8 cellular contexts compared by ENCODE assay signal in the genomic region with DNA sequence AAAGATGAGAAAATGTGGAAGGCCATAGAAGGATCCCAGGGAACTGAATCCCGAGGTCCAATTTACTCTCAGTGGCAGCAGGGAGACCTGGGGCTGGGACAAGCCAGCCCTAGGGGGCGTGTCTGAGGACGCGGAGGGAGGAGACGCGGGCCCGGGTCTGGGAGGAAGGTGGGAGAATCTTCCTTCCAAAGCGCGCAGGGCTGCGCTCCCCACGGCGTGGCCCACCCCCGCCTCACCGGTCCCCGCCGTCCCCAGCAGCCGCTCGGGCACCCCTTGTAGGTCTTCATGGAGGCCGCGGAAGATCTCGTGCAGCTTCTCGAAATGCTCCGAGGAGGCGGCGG. TPM values are rescaled to one million over a fixed set of nuclear protein-coding genes. Genes with fewer than 3 reads are reported as not detected.
A peak's percentile ranks its signal among the peaks of the same experiment; 100 is the strongest.
DNase-seq lines count a peak whose midpoint lies in the region; ATAC-seq and TF ChIP-seq lines count a peak whose summit lies in the region.

No MANE protein-coding gene starts in this region.

- TF ChIP-seq CTCF in brain (conservative IDR thresholded peaks at IDR 0.05) (peak; percentile 25 to 42), sigmoid colon (IDR thresholded peaks at IDR 0.05) (peak in 2 of 4 experiments; percentile 19 to 23)

- H3K36me3 ChIP-seq in iPS-15b (ENCODE audit: control insufficient read depth, insufficient read depth, low read length): peaks cover 8% of the 10 kb centered on the region
- peaks cover 0 to 15% (median 7%) of the 10 kb centered on the region in 4 donors for H3K36me3 ChIP-seq in sigmoid colon

- peaks cover 58% of the 10 kb centered on the region for H3K4me1 Mint-ChIP-seq in brain

- DNase-seq in NCI-H1436 (lab: John Stamatoyannopoulos, UW): peak; percentile 31
- DNase-seq in NCI-H1436 treated with DMSO at 0.1 percent for 48 hours (lab: John Stamatoyannopoulos, UW): no peak
- peak; percentile 18 for DNase-seq in NCI-H1417 treated with DMSO at 0.1 percent for 48 hours (lab: John Stamatoyannopoulos, UW)
- peak; percentile 33 for DNase-seq in T1000 (lab: John Stamatoyannopoulos, UW)
- DNase-seq in sigmoid colon: peak; percentile 83

- peaks cover 4% of the 10 kb centered on the region for H3K27me3 Mint-ChIP-seq in brain

- H3K4me3 ChIP-seq in iPS-15b (ENCODE audit: low read depth, low read length) (peak overlapping the region; percentile 63), sigmoid colon (peak overlapping the region; percentile 90 to 99 (median 96))

- H3K27ac ChIP-seq in sigmoid colon: peak overlapping the region; percentile 94 to 99 (median 96)

- peak overlapping the region; percentile 94 for H3K9ac ChIP-seq in iPS-15b (ENCODE audit: low read depth, low read length)

- TF ChIP-seq POLR2A in sigmoid colon (IDR thresholded peaks at IDR 0.05): no peak

- H3K27me3 ChIP-seq in iPS-15b (ENCODE audit: control insufficient read depth, insufficient read depth, low read length): no peaks in the 10 kb centered on the region
- no peaks in the 10 kb centered on the region for H3K27me3 ChIP-seq in sigmoid colon

- WGBS in sigmoid colon, 2 donors: 0 to 1% methylated on average over 25 of the region's 25 CpGs

- no peaks in the 10 kb centered on the region for H3K9me3 Mint-ChIP-seq in brain

- ATAC-seq in HG02870 (IDR thresholded peaks at IDR 0.05; ENCODE audit: unreplicated experiment): peak; percentile 61

- peak overlapping the region; percentile 92 to 97 (median 95) for H3K4me3 Mint-ChIP-seq in brain

- H3K36me3 Mint-ChIP-seq in brain: peaks cover 17% of the 10 kb centered on the region

- TF ChIP-seq EP300 in sigmoid colon (IDR thresholded peaks at IDR 0.05): no peak

- intact Hi-C loops in sigmoid colon (cut with DNase I): loop anchor here (2.0 to 5.0 kb wide), 2 partner anchors 55 to 72 kb away; partner anchors contain the start of genes ARG2 and PIGH

- no peaks in the 10 kb centered on the region for H3K9me3 ChIP-seq in iPS-15b (ENCODE audit: control insufficient read depth, insufficient read depth, low read length)
- no peaks in the 10 kb centered on the region for H3K9me3 ChIP-seq in sigmoid colon

- H3K4me1 ChIP-seq in iPS-15b (ENCODE audit: control insufficient read depth, insufficient read depth, low read length) (no peaks in the 10 kb centered on the region), sigmoid colon (peaks cover 0 to 42% (median 31%) of the 10 kb centered on the region in 4 donors)

- peak overlapping the region; percentile 90 to 99 (median 95) for H3K27ac Mint-ChIP-seq in brain

RNA-seq across cellular contexts. Expression of gene VTI1B, which starts 0.3 kb away (rescaled TPM):
- polyA plus RNA-seq in brain (ENCODE audit: insufficient read depth, low read depth, low replicate concordance) (102 TPM), sigmoid colon (100 to 1,000 TPM in 2 of 3 donors, 10 to 100 TPM in 1; 68.5 to 148 (median 138) TPM)
- total RNA-seq in sigmoid colon: 100 to 1,000 TPM in 2 of 4 donors, 10 to 100 TPM in 2; 58.6 to 114 (median 97.7) TPM

RNA-seq across cellular contexts. Expression of gene RDH11, which starts 21.5 kb away (rescaled TPM):
- polyA plus RNA-seq in brain (ENCODE audit: insufficient read depth, low read depth, low replicate concordance) (67.7 TPM), sigmoid colon (10 to 100 TPM in 2 of 3 donors, 1 to 10 TPM in 1; 4.2 to 58.5 (median 14.6) TPM)
- total RNA-seq in sigmoid colon: 10 to 100 TPM; 24.7 to 49.0 (median 38.5) TPM

RNA-seq across cellular contexts. Expression of gene RDH12, which starts 27.6 kb away (rescaled TPM):
- polyA plus RNA-seq in brain (ENCODE audit: insufficient read depth, low read depth, low replicate concordance) (0.63 TPM), sigmoid colon (under 1 TPM in 2 of 3 donors, not detected in 1; 0.12 to 0.60 TPM)
- total RNA-seq in sigmoid colon: not detected

RNA-seq across cellular contexts. Expression of gene ARG2, which starts 54.4 kb away (rescaled TPM):
- polyA plus RNA-seq in brain (ENCODE audit: insufficient read depth, low read depth, low replicate concordance) (42.8 TPM), sigmoid colon (10 to 100 TPM in 1 of 3 donors, 1 to 10 TPM in 1, under 1 TPM in 1; 0.60 to 59.2 (median 5.7) TPM)
- total RNA-seq in sigmoid colon: 10 to 100 TPM in 1 of 4 donors, 1 to 10 TPM in 3; 1.6 to 11.4 (median 5.5) TPM
